Comparison of ENCODE assay signal across 9 cellular contexts in genomic region chr13:89514534-89515312, GRCh38.
DNase-seq lines count a peak whose midpoint lies in the region; ATAC-seq and TF ChIP-seq lines count a peak whose summit lies in the region.
"Had no signal": no experiment of that assay in that cellular context is flagged by ENCODE, and none has a peak within 500 bp of the region (broad histone marks: within the 10 kb centered on the region; RNA-seq: fewer than 3 reads in every experiment).

No MANE protein-coding gene starts in this region.

- no peak overlapping the region for H3K4me3 Mint-ChIP-seq in osteocyte (ENCODE audit: unreplicated experiment)
- H3K4me3 Mint-ChIP-seq in activated CD8-positive, alpha-beta memory T cell treated with anti-CD3 and anti-CD28 coated beads, Interleukin-2, amount 10 ng/mL, durations not matched to agents 7 days and 5 days, result no peak overlapping the region

- CTCF ChIA-PET in PC-9 (lab: Charles Lee), result no interaction called here
- CTCF ChIA-PET in activated CD8-positive, alpha-beta memory T cell treated with anti-CD3 and anti-CD28 coated beads, Interleukin-2, amount 10 ng/mL, durations not matched to agents 7 days and 5 days (lab: Charles Lee), result no interaction called here

- no peak overlapping the region for H3K4me3 ChIP-seq in PC-9

- DNase-seq in HPDE6-E6E7 (ENCODE audit: extremely low spot score) (peak; percentile 14), PC-9 (peak; percentile 62 to 84), fibroblast of gingiva (ENCODE audit: low read depth) (peak; percentile 75), osteocyte (ENCODE audit: extremely low spot score, unreplicated experiment) (no peak), GF-D8 (lab: John Stamatoyannopoulos, UW) (no peak), NCI-H1048 (lab: John Stamatoyannopoulos, UW) (no peak), inferior parietal cortex (ENCODE audit: extremely low spot score) (no peak)
- no peak for DNase-seq in activated CD8-positive, alpha-beta memory T cell treated with anti-CD3 and anti-CD28 coated beads, Interleukin-2, amount 10 ng/mL, durations not matched to agents 7 days and 5 days
- DNase-seq: stimulated activated CD4-positive, alpha-beta T cell treated with anti-CD3 and anti-CD28 coated beads, Interleukin-4, amount 100 ng/mL, for 4 hours had no signal

- peaks cover 29% of the 10 kb centered on the region for H3K4me1 ChIP-seq in PC-9 (replicated peaks; ENCODE audit: insufficient read depth)

- TF ChIP-seq CTCF in PC-9 (conservative IDR thresholded peaks at IDR 0.05), result no peak
- no peak for TF ChIP-seq CTCF in osteocyte (IDR thresholded peaks at IDR 0.05)

- peaks cover 14% of the 10 kb centered on the region for H3K4me1 Mint-ChIP-seq in osteocyte (ENCODE audit: unreplicated experiment)
- H3K4me1 Mint-ChIP-seq in activated CD8-positive, alpha-beta memory T cell treated with anti-CD3 and anti-CD28 coated beads, Interleukin-2, amount 10 ng/mL, durations not matched to agents 7 days and 5 days, result no peaks in the 10 kb centered on the region

- intact Hi-C loops in PC-9 (cut with micrococcal nuclease; ENCODE audit: unreplicated experiment), result loop anchor here (2.0 to 10.0 kb wide), 3 partner anchors 56 to 930 kb away; no protein-coding TSS in a partner anchor

- H3K27me3 Mint-ChIP-seq in osteocyte (ENCODE audit: unreplicated experiment), result no peaks in the 10 kb centered on the region
- no peaks in the 10 kb centered on the region for H3K27me3 Mint-ChIP-seq in activated CD8-positive, alpha-beta memory T cell treated with anti-CD3 and anti-CD28 coated beads, Interleukin-2, amount 10 ng/mL, durations not matched to agents 7 days and 5 days

- peaks cover 5% of the 10 kb centered on the region for H3K9me3 Mint-ChIP-seq in osteocyte (ENCODE audit: unreplicated experiment)
- peaks cover 8% of the 10 kb centered on the region for H3K9me3 Mint-ChIP-seq in activated CD8-positive, alpha-beta memory T cell treated with anti-CD3 and anti-CD28 coated beads, Interleukin-2, amount 10 ng/mL, durations not matched to agents 7 days and 5 days (ENCODE audit: low read depth)

- no peak for ATAC-seq in activated CD8-positive, alpha-beta memory T cell treated with anti-CD3 and anti-CD28 coated beads, Interleukin-2, amount 10 ng/mL, durations not matched to agents 7 days and 5 days

- no peaks in the 10 kb centered on the region for H3K9me3 ChIP-seq in PC-9 (ENCODE audit: insufficient read depth, low read depth)

- no peaks in the 10 kb centered on the region for H3K36me3 Mint-ChIP-seq in osteocyte (ENCODE audit: unreplicated experiment)
- no peaks in the 10 kb centered on the region for H3K36me3 Mint-ChIP-seq in activated CD8-positive, alpha-beta memory T cell treated with anti-CD3 and anti-CD28 coated beads, Interleukin-2, amount 10 ng/mL, durations not matched to agents 7 days and 5 days

- no peaks in the 10 kb centered on the region for H4K20me1 ChIP-seq in PC-9 (ENCODE audit: insufficient read depth)

- BruUV-seq in PC-9 (replicated peaks; lab: Mats Ljungman, UMichigan), result no TSS peak

- H3F3A ChIP-seq in PC-9 (ENCODE audit: insufficient read depth, low read depth), result peaks cover 14% of the 10 kb centered on the region

- H3K27me3 ChIP-seq in PC-9 (ENCODE audit: insufficient read depth, low read depth), result no peaks in the 10 kb centered on the region

- H3K36me3 ChIP-seq in PC-9 (ENCODE audit: low read depth), result no peaks in the 10 kb centered on the region

- peak overlapping the region; percentile 41; the same call in 1 of the 2 replicates for H2AFZ ChIP-seq in PC-9

- H3K9me2 ChIP-seq in PC-9 (ENCODE audit: insufficient read depth), result no peaks in the 10 kb centered on the region

- POLR2A ChIA-PET in PC-9 (lab: Charles Lee; ENCODE audit: unreplicated experiment), result interaction anchor here (0.7 kb wide), 1 partner anchor 36 kb away, joined by 7 read pairs; no protein-coding TSS in a partner anchor

- peak overlapping the region; percentile 50 for H3K4me2 ChIP-seq in PC-9

- H3K79me2 ChIP-seq in PC-9 (ENCODE audit: low read depth), result no peaks in the 10 kb centered on the region

- H3K27ac Mint-ChIP-seq in osteocyte (ENCODE audit: unreplicated experiment), result peak overlapping the region; percentile 63
- no peak overlapping the region for H3K27ac Mint-ChIP-seq in activated CD8-positive, alpha-beta memory T cell treated with anti-CD3 and anti-CD28 coated beads, Interleukin-2, amount 10 ng/mL, durations not matched to agents 7 days and 5 days

- H3K27ac ChIP-seq in PC-9, result peak overlapping the region; percentile 51

Comparison
In these comparisons a context has a peak if more than half of its experiments do, and no peak if none do; other contexts are left out.
1. DNase-seq: peak in HPDE6-E6E7 (single experiment), PC-9 (2 of 2) and fibroblast of gingiva (single experiment); none in osteocyte (single experiment), GF-D8 (single experiment), NCI-H1048 (single experiment), activated CD8-positive, alpha-beta memory T cell treated with anti-CD3 and anti-CD28 coated beads, Interleukin-2, amount 10 ng/mL, durations not matched to agents 7 days and 5 days (single experiment) and inferior parietal cortex (single experiment).